ENCODE assay signal across 15 cellular contexts in the genomic region with DNA sequence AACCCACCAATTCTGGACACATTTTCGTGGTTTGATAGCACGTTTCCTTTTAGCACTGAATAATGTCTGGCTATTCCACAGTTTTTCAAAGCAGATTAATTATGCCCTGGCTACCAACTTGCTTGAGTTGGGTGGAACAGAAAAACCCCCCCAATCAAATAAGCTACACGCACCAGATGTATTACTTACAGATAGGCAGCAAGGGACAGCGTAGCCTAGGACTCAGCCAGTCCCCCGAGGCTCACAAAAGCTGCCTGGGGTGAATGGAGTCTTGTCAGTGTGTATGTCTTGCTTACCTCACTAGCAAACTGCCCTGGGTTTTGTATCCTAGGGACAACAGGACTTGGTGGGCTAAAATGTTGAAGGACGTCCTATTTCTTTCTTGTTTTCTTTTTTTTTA. TPM values are rescaled to one million over a fixed set of nuclear protein-coding genes. Genes with fewer than 3 reads are reported as not detected.
DNase-seq lines count a peak whose midpoint lies in the region; TF ChIP-seq lines count a peak whose summit lies in the region.
"Had no signal": no experiment of that assay in that cellular context is flagged by ENCODE, and none has a peak within 500 bp of the region (broad histone marks: within the 10 kb centered on the region; RNA-seq: fewer than 3 reads in every experiment).

No MANE protein-coding gene starts in this region.

- H3K27ac ChIP-seq in ectodermal cell (ENCODE audit: insufficient read depth, low read depth, low read length, poor library complexity, severe bottlenecking) (peak overlapping the region; percentile 60), neutrophil (peak overlapping the region; percentile 29)
- H3K27ac ChIP-seq: esophagus muscularis mucosa, tibial nerve had no signal

- TF ChIP-seq CTCF in Caco-2 (IDR thresholded peaks at IDR 0.05; ENCODE audit: insufficient read depth in 1 of 2, low read depth in 1 of 2, low read length in 1 of 2, severe bottlenecking in 1 of 2, unreplicated experiment in 1 of 2) = no peak
- TF ChIP-seq CTCF in neutrophil (IDR thresholded peaks at IDR 0.05) = no peak

- POLR2A ChIA-PET in Caco-2 (lab: Charles Lee) = no interaction called here
- POLR2A ChIA-PET in activated CD4-positive, alpha-beta memory T cell treated with anti-CD3 and anti-CD28 coated beads for 36 hours (lab: Charles Lee) = no interaction called here

- H3K4me3 ChIP-seq in Caco-2 (ENCODE audit: low read depth, low read length) (no peak overlapping the region), ectodermal cell (ENCODE audit: insufficient read depth, low read depth, low read length) (no peak overlapping the region), neutrophil (ENCODE audit: low read depth in 1 of 2, low read length in 1 of 2) (no peak overlapping the region)
- H3K4me3 ChIP-seq: esophagus muscularis mucosa had no signal

- no peaks in the 10 kb centered on the region for H3K9me3 Mint-ChIP-seq in Caco-2 (ENCODE audit: unreplicated experiment)
- H3K9me3 Mint-ChIP-seq in activated CD4-positive, alpha-beta memory T cell treated with anti-CD3 and anti-CD28 coated beads for 36 hours = peaks cover 7% of the 10 kb centered on the region

- H3K27ac Mint-ChIP-seq in Caco-2 (ENCODE audit: unreplicated experiment) = peak overlapping the region; percentile 29
- H3K27ac Mint-ChIP-seq in activated CD4-positive, alpha-beta memory T cell treated with anti-CD3 and anti-CD28 coated beads for 36 hours = no peak overlapping the region
- H3K27ac Mint-ChIP-seq: activated naive CD4-positive, alpha-beta T cell treated with anti-CD3 and anti-CD28 coated beads, Interleukin-2, amount 10 ng/mL, durations not matched to agents 7 days and 5 days had no signal

- peaks cover 34% of the 10 kb centered on the region for H3K36me3 Mint-ChIP-seq in Caco-2 (ENCODE audit: insufficient read depth, unreplicated experiment)
- H3K36me3 Mint-ChIP-seq in activated CD4-positive, alpha-beta memory T cell treated with anti-CD3 and anti-CD28 coated beads for 36 hours = no peaks in the 10 kb centered on the region
- H3K36me3 Mint-ChIP-seq: activated naive CD4-positive, alpha-beta T cell treated with anti-CD3 and anti-CD28 coated beads, Interleukin-2, amount 10 ng/mL, durations not matched to agents 7 days and 5 days had no signal

- CTCF ChIA-PET in Caco-2 (lab: Charles Lee) = no interaction called here
- CTCF ChIA-PET in activated CD4-positive, alpha-beta memory T cell treated with anti-CD3 and anti-CD28 coated beads for 36 hours (lab: Charles Lee) = no interaction called here

- H3K36me3 ChIP-seq in Caco-2 (ENCODE audit: control insufficient read depth, insufficient read depth, low read length) (no peaks in the 10 kb centered on the region), ectodermal cell (ENCODE audit: control insufficient read depth, insufficient read depth, low read length) (no peaks in the 10 kb centered on the region), neutrophil (no peaks in the 10 kb centered on the region)
- H3K36me3 ChIP-seq: esophagus muscularis mucosa, heart right ventricle, tibial nerve had no signal

- H3K27me3 ChIP-seq in Caco-2 (replicated peaks; ENCODE audit: control insufficient read depth, insufficient read depth, low read length) (no peaks in the 10 kb centered on the region), ectodermal cell (ENCODE audit: control insufficient read depth, insufficient read depth, low read length, poor library complexity, severe bottlenecking) (no peaks in the 10 kb centered on the region), neutrophil (peaks cover 36% of the 10 kb centered on the region)
- H3K27me3 ChIP-seq: tibial nerve had no signal

- H3K9me3 ChIP-seq in Caco-2 (peaks cover 30% of the 10 kb centered on the region), ectodermal cell (ENCODE audit: control insufficient read depth, low read length) (no peaks in the 10 kb centered on the region), neutrophil (no peaks in the 10 kb centered on the region)

- 84 to 88% methylated on average over 6 of the region's 6 CpGs for WGBS in ectodermal cell, 2 experiments

- no peak overlapping the region for H3K4me3 Mint-ChIP-seq in Caco-2 (ENCODE audit: unreplicated experiment)
- no peak overlapping the region for H3K4me3 Mint-ChIP-seq in activated CD4-positive, alpha-beta memory T cell treated with anti-CD3 and anti-CD28 coated beads for 36 hours
- H3K4me3 Mint-ChIP-seq: activated naive CD4-positive, alpha-beta T cell treated with anti-CD3 and anti-CD28 coated beads, Interleukin-2, amount 10 ng/mL, durations not matched to agents 7 days and 5 days had no signal

- BruUV-seq in Caco-2 (replicated peaks; lab: Mats Ljungman, UMichigan) = no TSS peak

- no peaks in the 10 kb centered on the region for H3K27me3 Mint-ChIP-seq in Caco-2 (ENCODE audit: insufficient read depth, unreplicated experiment)
- H3K27me3 Mint-ChIP-seq in activated CD4-positive, alpha-beta memory T cell treated with anti-CD3 and anti-CD28 coated beads for 36 hours = peaks cover 12% of the 10 kb centered on the region

- H3K4me1 Mint-ChIP-seq in Caco-2 (ENCODE audit: low read depth, unreplicated experiment) = no peaks in the 10 kb centered on the region
- H3K4me1 Mint-ChIP-seq in activated CD4-positive, alpha-beta memory T cell treated with anti-CD3 and anti-CD28 coated beads for 36 hours (ENCODE audit: low read depth) = no peaks in the 10 kb centered on the region
- H3K4me1 Mint-ChIP-seq: activated naive CD4-positive, alpha-beta T cell treated with anti-CD3 and anti-CD28 coated beads, Interleukin-2, amount 10 ng/mL, durations not matched to agents 7 days and 5 days had no signal

- intact Hi-C loops in Caco-2 (cut with micrococcal nuclease; ENCODE audit: unreplicated experiment) = no loop called here
- intact Hi-C loops in activated CD4-positive, alpha-beta memory T cell treated with anti-CD3 and anti-CD28 coated beads for 36 hours (cut with micrococcal nuclease) = no loop called here

- H3K4me1 ChIP-seq in Caco-2 (no peaks in the 10 kb centered on the region), ectodermal cell (ENCODE audit: control insufficient read depth, insufficient read depth, low read length) (no peaks in the 10 kb centered on the region), neutrophil (ENCODE audit: control insufficient read depth in 1 of 2, insufficient read depth in 1 of 2, low read depth in 1 of 2, low read length in 1 of 2) (no peaks in the 10 kb centered on the region)
- H3K4me1 ChIP-seq: esophagus muscularis mucosa, heart right ventricle, tibial nerve had no signal

- no peak for DNase-seq in Caco-2
- peak; percentile 27 for DNase-seq in NCI-H69 (lab: John Stamatoyannopoulos, UW)
- DNase-seq in activated CD4-positive, alpha-beta memory T cell treated with anti-CD3 and anti-CD28 coated beads for 36 hours = no peak
- DNase-seq in activated CD4-positive, alpha-beta T cell treated with anti-CD3 and anti-CD28 coated beads for 4 hours = no peak
- DNase-seq in mesenteric fat pad (ENCODE audit: low spot score) = no peak
- DNase-seq in hippocampal formation (lab: John Stamatoyannopoulos, UW) = no peak
- DNase-seq: activated CD4-positive, CD25-positive, alpha-beta regulatory T cell; activated CD8-positive, alpha-beta memory T cell treated with anti-CD3 and anti-CD28 coated beads, Interleukin-2, amount 50 U/mL, for 4 hours; heart right ventricle; NCI-H2081 treated with DMSO at 0.1 percent for 48 hours had no signal

RNA-seq across cellular contexts. Expression of a gene that starts 12.2 kb away (rescaled TPM):
- total RNA-seq in Caco-2 (2022) (36.4 and 39.5 TPM in 2 replicates), mesenteric fat pad (3.9 TPM)
- 101 TPM for polyA plus RNA-seq in ectodermal cell (2013, experiment 1 of 4)
- polyA plus RNA-seq in ectodermal cell (2013, experiment 2 of 4) = 101 TPM
- polyA plus RNA-seq in ectodermal cell (2013, experiment 3 of 4) = 90.1 TPM
- polyA plus RNA-seq in ectodermal cell (2013, experiment 4 of 4) = 92.5 TPM
- not detected for total RNA-seq in activated CD4-positive, alpha-beta memory T cell treated with anti-CD3 and anti-CD28 coated beads for 36 hours
